ENCODE assay signal across 20 cellular contexts in the genomic region with DNA sequence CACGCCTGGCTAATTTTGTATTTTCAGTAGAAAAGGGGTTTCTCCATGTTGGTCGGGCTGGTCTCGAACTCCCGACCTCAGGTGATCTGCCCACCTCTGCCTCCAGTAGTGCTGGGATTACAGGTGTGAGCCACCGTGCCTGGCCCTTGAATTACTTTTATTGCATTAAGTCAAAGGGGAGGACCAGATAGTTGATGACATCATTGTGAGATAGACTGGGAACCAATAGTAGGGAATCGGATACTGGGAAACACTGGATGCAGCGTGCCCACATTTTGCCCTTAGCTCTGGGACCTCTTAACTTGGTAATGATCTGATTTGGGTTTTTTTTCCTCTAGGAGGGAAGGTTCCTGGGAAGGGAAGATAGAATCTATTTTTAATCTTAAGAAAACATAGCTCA.
"Had no signal": no experiment of that assay in that cellular context is flagged by ENCODE, and none has a peak within 500 bp of the region (broad histone marks: within the 10 kb centered on the region; RNA-seq: fewer than 3 reads in every experiment).

No MANE protein-coding gene starts in this region.

- H3K4me3 Mint-ChIP-seq: activated CD4-positive, alpha-beta T cell treated with anti-CD3 and anti-CD28 coated beads, Interleukin-2, amount 10 ng/mL, durations not matched to agents 24 days and 14 days; activated CD8-positive, alpha-beta T cell treated with anti-CD3 and anti-CD28 coated beads, Interleukin-2, amount 10 ng/mL, durations not matched to agents 7 days and 5 days; activated naive CD4-positive, alpha-beta T cell treated with anti-CD3 and anti-CD28 coated beads, Interleukin-2, amount 50 U/mL, for 24 hours; effector memory CD8-positive, alpha-beta T cell; memory B cell; natural killer cell treated with Interleukin-12 subunit alpha and Interleukin-12 subunit beta and Interleukin-15 and Interleukin-18, amount 100 ng/mL, for 72 hours; T-helper 1 cell treated with Interleukin-12 subunit alpha and Interleukin-12 subunit beta and Interleukin-4 antibody, amounts not matched to agents 30 μg/mL and 1 μg/mL, for 36 hours had no signal

- H3K36me3 Mint-ChIP-seq: natural killer cell treated with Interleukin-12 subunit alpha and Interleukin-12 subunit beta and Interleukin-15 and Interleukin-18, amount 100 ng/mL, for 72 hours had no signal

- H3K36me3 ChIP-seq: brain microvascular endothelial cell, right lobe of liver had no signal

- H3K27ac ChIP-seq: brain microvascular endothelial cell, esophagus muscularis mucosa, right lobe of liver, skin epidermis had no signal

- H3K4me3 ChIP-seq: dorsolateral prefrontal cortex, esophagus muscularis mucosa, right lobe of liver, skin epidermis had no signal

- H3K27me3 ChIP-seq: brain microvascular endothelial cell, dorsolateral prefrontal cortex, esophagus muscularis mucosa, right lobe of liver had no signal

- H3K27me3 Mint-ChIP-seq: activated CD4-positive, alpha-beta T cell treated with anti-CD3 and anti-CD28 coated beads, Interleukin-2, amount 10 ng/mL, durations not matched to agents 24 days and 14 days; activated naive CD4-positive, alpha-beta T cell treated with anti-CD3 and anti-CD28 coated beads, Interleukin-2, amount 50 U/mL, for 24 hours; effector memory CD8-positive, alpha-beta T cell; memory B cell; natural killer cell treated with Interleukin-12 subunit alpha and Interleukin-12 subunit beta and Interleukin-15 and Interleukin-18, amount 100 ng/mL, for 72 hours had no signal

- FAIRE-seq: colon, frontal cortex, islet of Langerhans had no signal

- H3K27ac Mint-ChIP-seq: activated CD4-positive, alpha-beta T cell treated with anti-CD3 and anti-CD28 coated beads, Interleukin-2, amount 10 ng/mL, durations not matched to agents 24 days and 14 days; activated CD8-positive, alpha-beta T cell treated with anti-CD3 and anti-CD28 coated beads, Interleukin-2, amount 10 ng/mL, durations not matched to agents 7 days and 5 days; activated naive CD4-positive, alpha-beta T cell treated with anti-CD3 and anti-CD28 coated beads, Interleukin-2, amount 50 U/mL, for 24 hours; effector memory CD8-positive, alpha-beta T cell; memory B cell; natural killer cell treated with Interleukin-12 subunit alpha and Interleukin-12 subunit beta and Interleukin-15 and Interleukin-18, amount 100 ng/mL, for 72 hours; T-helper 1 cell treated with Interleukin-12 subunit alpha and Interleukin-12 subunit beta and Interleukin-4 antibody, amounts not matched to agents 30 μg/mL and 1 μg/mL, for 36 hours had no signal

- ATAC-seq: activated CD8-positive, alpha-beta T cell treated with anti-CD3 and anti-CD28 coated beads, Interleukin-2, amount 10 ng/mL, durations not matched to agents 7 days and 5 days; effector memory CD8-positive, alpha-beta T cell; natural killer cell treated with Interleukin-12 subunit alpha and Interleukin-12 subunit beta and Interleukin-15 and Interleukin-18, amount 100 ng/mL, for 72 hours; right lobe of liver had no signal

- H3K9me3 Mint-ChIP-seq: activated CD4-positive, alpha-beta T cell treated with anti-CD3 and anti-CD28 coated beads, Interleukin-2, amount 10 ng/mL, durations not matched to agents 24 days and 14 days; activated naive CD4-positive, alpha-beta T cell treated with anti-CD3 and anti-CD28 coated beads, Interleukin-2, amount 50 U/mL, for 24 hours; effector memory CD8-positive, alpha-beta T cell; memory B cell; natural killer cell treated with Interleukin-12 subunit alpha and Interleukin-12 subunit beta and Interleukin-15 and Interleukin-18, amount 100 ng/mL, for 72 hours; T-helper 1 cell treated with Interleukin-12 subunit alpha and Interleukin-12 subunit beta and Interleukin-4 antibody, amounts not matched to agents 30 μg/mL and 1 μg/mL, for 36 hours had no signal

- H3K9me3 ChIP-seq: esophagus muscularis mucosa, right lobe of liver had no signal

- DNase-seq: activated CD4-positive, alpha-beta T cell treated with anti-CD3 and anti-CD28 coated beads, Interleukin-2, amount 10 ng/mL, durations not matched to agents 24 days and 14 days; activated CD8-positive, alpha-beta T cell treated with anti-CD3 and anti-CD28 coated beads, Interleukin-2, amount 10 ng/mL, durations not matched to agents 7 days and 5 days; activated gamma-delta T cell treated with Interleukin-2 at 50 U/mL for 16 hours; anterior cingulate cortex; brain microvascular endothelial cell; central memory CD4-positive, alpha-beta T cell; dorsolateral prefrontal cortex; effector memory CD8-positive, alpha-beta T cell; head of caudate nucleus; stimulated activated naive CD4-positive, alpha-beta T cell had no signal
